In the genomic region with DNA sequence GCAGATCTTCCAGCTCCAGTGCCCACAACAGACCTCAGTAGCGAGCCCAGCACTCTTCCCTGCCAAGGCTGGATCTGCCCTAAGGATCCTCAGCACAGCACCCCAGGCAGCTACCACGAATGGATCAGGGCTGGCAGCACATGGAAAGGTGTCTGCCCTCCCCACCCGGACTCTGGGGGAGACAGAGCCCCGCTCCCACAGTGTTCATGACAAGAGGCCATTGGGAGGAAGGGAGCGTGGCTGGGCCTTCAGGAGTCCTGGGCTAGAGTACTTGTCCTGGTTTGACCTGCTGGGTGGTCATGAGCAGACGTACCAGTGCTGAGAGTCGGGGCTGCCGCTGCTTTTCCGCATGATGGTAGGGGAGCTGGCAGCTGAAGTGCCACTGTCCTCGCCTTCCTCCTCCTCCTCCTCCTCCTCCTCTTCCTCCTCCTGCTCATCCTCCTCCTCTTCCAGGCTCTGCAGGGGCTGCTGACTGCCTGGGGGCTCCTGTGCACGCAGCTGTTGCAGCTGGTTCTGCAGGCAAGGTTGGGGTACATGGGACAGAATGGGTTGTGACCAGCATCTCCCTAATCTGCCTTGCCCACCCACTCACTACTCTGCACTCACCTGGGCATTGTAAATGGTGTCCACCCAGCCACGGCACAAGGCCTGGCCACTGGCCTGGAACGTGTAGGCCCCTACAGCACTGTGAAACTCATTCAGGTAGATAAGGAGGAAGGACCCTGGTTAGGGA, we compare ENCODE assay signal across 2 cellular contexts.
TF ChIP-seq lines count a peak whose summit lies in the region.

No MANE protein-coding gene starts in this region.

TF ChIP-seq in HEK293, 187 proteins besides CTCF, POLR2A, EP300 and RAD21:
- TF ChIP-seq, protein P1, sequence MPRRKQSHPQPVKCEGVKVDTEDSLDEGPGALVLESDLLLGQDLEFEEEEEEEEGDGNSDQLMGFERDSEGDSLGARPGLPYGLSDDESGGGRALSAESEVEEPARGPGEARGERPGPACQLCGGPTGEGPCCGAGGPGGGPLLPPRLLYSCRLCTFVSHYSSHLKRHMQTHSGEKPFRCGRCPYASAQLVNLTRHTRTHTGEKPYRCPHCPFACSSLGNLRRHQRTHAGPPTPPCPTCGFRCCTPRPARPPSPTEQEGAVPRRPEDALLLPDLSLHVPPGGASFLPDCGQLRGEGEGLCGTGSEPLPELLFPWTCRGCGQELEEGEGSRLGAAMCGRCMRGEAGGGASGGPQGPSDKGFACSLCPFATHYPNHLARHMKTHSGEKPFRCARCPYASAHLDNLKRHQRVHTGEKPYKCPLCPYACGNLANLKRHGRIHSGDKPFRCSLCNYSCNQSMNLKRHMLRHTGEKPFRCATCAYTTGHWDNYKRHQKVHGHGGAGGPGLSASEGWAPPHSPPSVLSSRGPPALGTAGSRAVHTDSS (tag by site-specific recombination; IDR thresholded peaks at IDR 0.05) = peak; percentile 80
- TF ChIP-seq ZNF600 (tag by site-specific recombination; IDR thresholded peaks at IDR 0.05) (0 out of 2 replicates have a peak, but pooled peaks have one; percentile 20), YY2 (tag by site-specific recombination; IDR thresholded peaks at IDR 0.05) (no peak)

TF ChIP-seq in K562, 482 proteins besides CTCF, POLR2A, EP300 and RAD21:
- TF ChIP-seq ZNF263 (CRISPR knock-in tag; IDR thresholded peaks at IDR 0.05; ENCODE audit: borderline replicate concordance) (peak; percentile 47), IRF2 (CRISPR knock-in tag; IDR thresholded peaks at IDR 0.05) (0 out of 2 replicates have a peak, but pooled peaks have one; percentile 40), GATA2 (CRISPR knock-in tag; IDR thresholded peaks at IDR 0.05) (no peak)
TF ChIP-seq in K562: peak in this region for 2.
